ENCODE assay signal across 10 cellular contexts in genomic region chr3:169846458-169847193, GRCh38. TPM values are rescaled to one million over a fixed set of nuclear protein-coding genes. Genes with fewer than 3 reads are reported as not detected.
DNase-seq lines count a peak whose midpoint lies in the region; ATAC-seq and TF ChIP-seq lines count a peak whose summit lies in the region.
"Had no signal": no experiment of that assay in that cellular context is flagged by ENCODE, and none has a peak within 500 bp of the region (broad histone marks: within the 10 kb centered on the region; RNA-seq: fewer than 3 reads in every experiment).

No MANE protein-coding gene starts in this region.

- H3K9me3 ChIP-seq in HCT116 (ENCODE audit: control insufficient read depth in 1 of 2, insufficient read depth in 1 of 2, low read depth in 1 of 2, low read length in 2 of 2) (no peaks in the 10 kb centered on the region), Karpas-422 (ENCODE audit: low read length) (no peaks in the 10 kb centered on the region), left lung (no peaks in the 10 kb centered on the region)

- BruUV-seq in HCT116 (replicated peaks; lab: Mats Ljungman, UMichigan), result no TSS peak

- H3K4me3 ChIP-seq in HCT116 (replicated peaks in 1 of 2; ENCODE audit: low read depth in 1 of 2, low read length in 2 of 2), result no peak overlapping the region
- no peak overlapping the region for H3K4me3 ChIP-seq in Karpas-422 (ENCODE audit: low read length)
- no peak overlapping the region for H3K4me3 ChIP-seq in left lung
- H3K4me3 ChIP-seq: heart right ventricle had no signal

- no peak overlapping the region for H2AFZ ChIP-seq in HCT116 (ENCODE audit: low read depth, low read length, poor library complexity, severe bottlenecking)
- 0 out of 2 replicates have a peak overlapping the region, but pooled peaks have one; percentile 41 for H2AFZ ChIP-seq in Karpas-422 (ENCODE audit: low read length)

- peak; percentile 8 for DNase-seq in HCT116 (ENCODE audit: low read depth, low spot score)
- DNase-seq in Karpas-422, result no peak
- DNase-seq in left lung, result no peak
- no peak for DNase-seq in stimulated activated CD4-positive, alpha-beta T cell treated with anti-CD3 and anti-CD28 coated beads, Interleukin-4, amount 100 ng/mL, for 24 hours
- no peak for DNase-seq in stimulated activated CD4-positive, alpha-beta T cell treated with anti-CD3 and anti-CD28 coated beads, Interleukin-15, amount 100 ng/mL, for 24 hours
- DNase-seq in NCI-H2107 (lab: John Stamatoyannopoulos, UW), result no peak
- DNase-seq in cerebellar cortex (ENCODE audit: low spot score), result no peak
- DNase-seq: activated CD4-positive, alpha-beta T cell treated with anti-CD3 and anti-CD28 coated beads, Interleukin-2, amount 10 ng/mL, durations not matched to agents 7 days and 5 days; heart right ventricle had no signal

- H3K9ac ChIP-seq in HCT116 (ENCODE audit: low read length) (no peak overlapping the region), Karpas-422 (ENCODE audit: low read length) (no peak overlapping the region)

- H3K4me2 ChIP-seq in HCT116 (ENCODE audit: low read length), result peak overlapping the region; percentile 8; the same call in 1 of the 2 replicates
- H3K4me2 ChIP-seq in Karpas-422 (ENCODE audit: low read depth, low read length, poor library complexity, severe bottlenecking), result no peak overlapping the region

- H4K20me1 ChIP-seq in HCT116 (ENCODE audit: insufficient read depth) (no peaks in the 10 kb centered on the region), Karpas-422 (ENCODE audit: insufficient read depth, low read depth, low read length) (no peaks in the 10 kb centered on the region)

- RAD21 ChIA-PET in HCT116 (lab: Charles Lee; ENCODE audit: low non-redundant PET in 1 of 2, low total read pairs in 2 of 2, uncharacterized antibody in 2 of 2, unreplicated experiment in 2 of 2), result no interaction called here

- POLR2A ChIA-PET in HCT116 (lab: Charles Lee), result no interaction called here

- no peak for TF ChIP-seq RAD21 in HCT116 (IDR thresholded peaks at IDR 0.05; ENCODE audit: low read depth)

- TF ChIP-seq CTCF in HCT116 (IDR thresholded peaks at IDR 0.05 in 2 of 3, conservative IDR thresholded peaks at IDR 0.05 in 1 of 3; ENCODE audit: borderline replicate concordance in 1 of 3, insufficient read depth in 1 of 3, low read depth in 2 of 3, low read length in 2 of 3), result no peak
- no peak for TF ChIP-seq CTCF in left lung (IDR thresholded peaks at IDR 0.05)

- no peak for TF ChIP-seq POLR2A in HCT116 (IDR thresholded peaks at IDR 0.05; ENCODE audit: borderline replicate concordance, extremely low read depth, insufficient read depth, insufficient read length)

- peak; percentile 98 for ATAC-seq in GM18498 (IDR thresholded peaks at IDR 0.05; ENCODE audit: unreplicated experiment)
- peak; percentile 72; the same call in 1 of the 2 replicates for ATAC-seq in HCT116
- peak; percentile 79 for ATAC-seq in left lung
- ATAC-seq: heart right ventricle had no signal

- H3K9me2 ChIP-seq in HCT116 (ENCODE audit: insufficient read depth) (no peaks in the 10 kb centered on the region), Karpas-422 (replicated peaks; ENCODE audit: insufficient read depth, low read length) (no peaks in the 10 kb centered on the region)

- intact Hi-C loops in HCT116 (cut with micrococcal nuclease), result no loop called here
- intact Hi-C loops in left lung (cut with DNase I), result no loop called here

- H3K27ac ChIP-seq in HCT116 (ENCODE audit: low read depth, low read length), result no peak overlapping the region
- no peak overlapping the region for H3K27ac ChIP-seq in Karpas-422 (ENCODE audit: low read length)
- H3K27ac ChIP-seq in left lung, result no peak overlapping the region
- H3K27ac ChIP-seq: heart right ventricle had no signal

- H3K79me2 ChIP-seq in HCT116 (ENCODE audit: insufficient read depth, low read length) (no peaks in the 10 kb centered on the region), Karpas-422 (ENCODE audit: low read length) (no peaks in the 10 kb centered on the region)

- H3K4me1 ChIP-seq in HCT116 (ENCODE audit: control insufficient read depth in 1 of 2, insufficient read depth in 2 of 2, low read length in 2 of 2) (peaks cover 0 to 7% of the 10 kb centered on the region in 2 experiments; a peak in 2 of 4 replicates), Karpas-422 (ENCODE audit: low read length) (peaks cover 16% of the 10 kb centered on the region), left lung (no peaks in the 10 kb centered on the region)

- H3K36me3 ChIP-seq in HCT116 (ENCODE audit: control insufficient read depth in 1 of 2, insufficient read depth in 2 of 2, low read length in 2 of 2) (no peaks in the 10 kb centered on the region), Karpas-422 (ENCODE audit: insufficient read depth, low read length) (no peaks in the 10 kb centered on the region), left lung (no peaks in the 10 kb centered on the region)
- H3K36me3 ChIP-seq: heart right ventricle had no signal

- H3K27me3 ChIP-seq in HCT116 (ENCODE audit: insufficient read depth, low read length) (no peaks in the 10 kb centered on the region), Karpas-422 (ENCODE audit: low read length) (no peaks in the 10 kb centered on the region), left lung (no peaks in the 10 kb centered on the region)

- CTCF ChIA-PET in HCT116 (lab: Charles Lee), result no interaction called here

TF ChIP-seq in HCT116, 20 proteins besides CTCF, POLR2A, EP300 and RAD21:
- 0 out of 2 replicates have a peak, but pooled peaks have one; percentile 8 for TF ChIP-seq FOSL1 (IDR thresholded peaks at IDR 0.05; ENCODE audit: low read depth)
- TF ChIP-seq YY1 (IDR thresholded peaks at IDR 0.05; ENCODE audit: extremely low read depth, insufficient replicate concordance, low read depth, low read length), result no peak
- TF ChIP-seq EZH2 (IDR thresholded peaks at IDR 0.05), result no peak
- no peak for TF ChIP-seq ZFX (IDR thresholded peaks at IDR 0.05)
- TF ChIP-seq ELF1 (IDR thresholded peaks at IDR 0.05; ENCODE audit: borderline replicate concordance, low read depth), result no peak
- no peak for TF ChIP-seq SIN3A (IDR thresholded peaks at IDR 0.05; ENCODE audit: low read depth)

RNA-seq across cellular contexts. Expression of gene LRRC31, which starts 23.1 kb away (rescaled TPM):
- total RNA-seq in HCT116 (2021; ENCODE audit: unreplicated experiment), result not detected
- polyA plus RNA-seq in HCT116 (2012), result not detected in 2 replicates
- total RNA-seq in Karpas-422 (2014; rRNA removed; shearing (Covaris generic); ENCODE audit: low replicate concordance), result not detected in 2 replicates
- under 1 TPM; 0.29 to 0.47 TPM for total RNA-seq in left lung
- total RNA-seq: activated CD4-positive, alpha-beta T cell treated with anti-CD3 and anti-CD28 coated beads, Interleukin-2, amount 10 ng/mL, durations not matched to agents 7 days and 5 days; heart right ventricle had no signal
- polyA plus RNA-seq: heart right ventricle had no signal

RNA-seq across cellular contexts. Expression of gene LRRC34, which starts 33.9 kb away (rescaled TPM):
- not detected for total RNA-seq in HCT116 (2021; ENCODE audit: unreplicated experiment)
- polyA plus RNA-seq in HCT116 (2012), result 0.08 and 0.11 TPM in 2 replicates
- total RNA-seq in Karpas-422 (2014; rRNA removed; shearing (Covaris generic); ENCODE audit: low replicate concordance), result 10.0 and 11.8 TPM in 2 replicates
- 1 to 10 TPM; 2.4 to 5.2 TPM for total RNA-seq in left lung

RNA-seq across cellular contexts. Expression of gene LRRIQ4, which starts 34.0 kb away (rescaled TPM):
- not detected for total RNA-seq in HCT116 (2021; ENCODE audit: unreplicated experiment)
- polyA plus RNA-seq in HCT116 (2012), result not detected in 2 replicates
- total RNA-seq in Karpas-422 (2014; rRNA removed; shearing (Covaris generic); ENCODE audit: low replicate concordance), result 0.07 and 0.22 TPM in 2 replicates
- total RNA-seq in left lung, result under 1 TPM; 0.12 to 0.18 TPM
- total RNA-seq: activated CD4-positive, alpha-beta T cell treated with anti-CD3 and anti-CD28 coated beads, Interleukin-2, amount 10 ng/mL, durations not matched to agents 7 days and 5 days had no signal
- polyA plus RNA-seq: heart right ventricle had no signal
